8 cellular contexts compared by ENCODE assay signal in genomic region chr6:30744054-30744805, GRCh38. TPM values are rescaled to one million over a fixed set of nuclear protein-coding genes. Genes with fewer than 3 reads are reported as not detected.
DNase-seq lines count a peak whose midpoint lies in the region; ATAC-seq, FAIRE-seq and TF ChIP-seq lines count a peak whose summit lies in the region.

A gene with protein sequence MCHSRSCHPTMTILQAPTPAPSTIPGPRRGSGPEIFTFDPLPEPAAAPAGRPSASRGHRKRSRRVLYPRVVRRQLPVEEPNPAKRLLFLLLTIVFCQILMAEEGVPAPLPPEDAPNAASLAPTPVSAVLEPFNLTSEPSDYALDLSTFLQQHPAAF (minus strand): TSS chr6:30744547. CDS start chr6:30744518, 29 bp downstream.

- peak within 1 kb of the TSS; percentile 68 for H3K9ac ChIP-seq in neuronal stem cell (ENCODE audit: low read depth, low read length, poor library complexity)
- peak within 1 kb of the TSS; percentile 52 to 93 (median 79) for H3K9ac ChIP-seq in subcutaneous abdominal adipose tissue (ENCODE audit: low read length in 5 of 5)

- WGBS in neuronal stem cell (ENCODE audit: extremely low coverage in 2 of 2, insufficient read length in 2 of 2, insufficient replicate concordance in 1 of 2), 2 donors: no CpG with 5 or more reads among the region's 54 CpGs

- peak; percentile 84 for DNase-seq in GM03348 (ENCODE audit: low spot score)
- peak in 74 of 76 experiments; percentile 47 to 96 (median 78) for DNase-seq in HUDEP-2 (lab: John Stamatoyannopoulos, UW; ENCODE audit: unreplicated experiment in 76 of 76)
- DNase-seq in RWPE1 (ENCODE audit: low spot score): peak; percentile 84
- DNase-seq in activated gamma-delta T cell treated with anti-CD3 and anti-CD28 coated beads, Interleukin-2, amount 50 U/mL, for 16 hours (ENCODE audit: low read depth): peak; percentile 73
- peak; percentile 48 to 62 for DNase-seq in frontal cortex (ENCODE audit: low spot score in 2 of 2)
- peak; percentile 70 for DNase-seq in neuronal stem cell (ENCODE audit: low spot score)

- no peak within 1 kb of the TSS for H4K8ac ChIP-seq in neuronal stem cell (ENCODE audit: low read depth, low read length)

- ATAC-seq in HG03460 (IDR thresholded peaks at IDR 0.05; ENCODE audit: unreplicated experiment): no peak

- H3K9me3 ChIP-seq in neuronal stem cell (replicated peaks in 1 of 2; ENCODE audit: control insufficient read depth in 2 of 2, insufficient read depth in 1 of 2, low read depth in 1 of 2, low read length in 2 of 2) (no peaks in the 10 kb centered on the region), subcutaneous abdominal adipose tissue (ENCODE audit: control insufficient read depth in 5 of 5, low read length in 5 of 5) (no peaks in the 10 kb centered on the region)

- H3K18ac ChIP-seq in neuronal stem cell (ENCODE audit: low read length): peak within 1 kb of the TSS; percentile 82

- H3K4ac ChIP-seq in neuronal stem cell (ENCODE audit: low read length): no peak within 1 kb of the TSS

- no peak for FAIRE-seq in frontal cortex (lab: Jason Lieb, UNC)

- peak within 1 kb of the TSS; percentile 88 for H2AK5ac ChIP-seq in neuronal stem cell (ENCODE audit: low read depth, low read length)

- peaks cover 12 to 25% of the 10 kb centered on the region in 2 donors for H3K36me3 ChIP-seq in neuronal stem cell (replicated peaks in 1 of 2; ENCODE audit: control insufficient read depth in 2 of 2, insufficient read depth in 2 of 2, low read length in 2 of 2)
- H3K36me3 ChIP-seq in subcutaneous abdominal adipose tissue (ENCODE audit: control insufficient read depth in 5 of 5, insufficient read depth in 5 of 5, low read length in 5 of 5): peaks cover 0 to 20% (median 15%) of the 10 kb centered on the region in 5 donors

- peak within 1 kb of the TSS; percentile 100 for H3K23ac ChIP-seq in neuronal stem cell (ENCODE audit: low read depth, low read length, poor library complexity)

- H3K14ac ChIP-seq in neuronal stem cell (ENCODE audit: low read length): no peak within 1 kb of the TSS

- peak within 1 kb of the TSS; percentile 79 for H3K4me2 ChIP-seq in neuronal stem cell (ENCODE audit: insufficient read depth, low read length, poor library complexity, severe bottlenecking)

- TF ChIP-seq CTCF in RWPE1 (conservative IDR thresholded peaks at IDR 0.05; ENCODE audit: low read depth): peak; percentile 43

- peaks cover 4% of the 10 kb centered on the region for H3K79me1 ChIP-seq in neuronal stem cell (ENCODE audit: low read depth, low read length)

- H4K91ac ChIP-seq in neuronal stem cell (ENCODE audit: low read depth, low read length, poor library complexity): no peak within 1 kb of the TSS

- H2BK5ac ChIP-seq in neuronal stem cell (ENCODE audit: low read length): peak within 1 kb of the TSS; percentile 62

- H3K27ac ChIP-seq in RWPE1: peak within 1 kb of the TSS; percentile 94
- H3K27ac ChIP-seq in neuronal stem cell (replicated peaks; ENCODE audit: low read length): no peak within 1 kb of the TSS
- H3K27ac ChIP-seq in subcutaneous abdominal adipose tissue (ENCODE audit: low read depth, low read length): peak within 1 kb of the TSS; percentile 89

- POLR2A ChIA-PET in RWPE1 (lab: Yijun Ruan, JAX; ENCODE audit: low non-redundant PET): interaction anchor here (1.0 to 1.4 kb wide), 6 partner anchors 8 to 138 kb away, joined by 3 to 11 read pairs (median 6); no protein-coding TSS in a partner anchor

- H3K27me3 ChIP-seq in neuronal stem cell (ENCODE audit: control insufficient read depth in 3 of 3, insufficient read depth in 3 of 3, low read depth in 1 of 3, low read length in 3 of 3): peaks cover 0 to 13% (median 2%) of the 10 kb centered on the region in 3 experiments
- H3K27me3 ChIP-seq in subcutaneous abdominal adipose tissue (ENCODE audit: control insufficient read depth in 5 of 5, insufficient read depth in 4 of 5, low read length in 5 of 5): no peaks in the 10 kb centered on the region

- H2BK120ac ChIP-seq in neuronal stem cell (ENCODE audit: low read depth, low read length): no peak within 1 kb of the TSS

- peak within 1 kb of the TSS; percentile 81 for H2BK15ac ChIP-seq in neuronal stem cell (ENCODE audit: low read length)

- H3K4me1 ChIP-seq in neuronal stem cell (ENCODE audit: control insufficient read depth in 2 of 2, insufficient read depth in 1 of 2, low read depth in 1 of 2, low read length in 2 of 2) (peaks cover 10 to 15% of the 10 kb centered on the region in 2 donors), subcutaneous abdominal adipose tissue (ENCODE audit: control insufficient read depth in 5 of 5, insufficient read depth in 5 of 5, low read length in 5 of 5) (peaks cover 12 to 63% (median 41%) of the 10 kb centered on the region in 5 donors)

- H2AFZ ChIP-seq in neuronal stem cell (ENCODE audit: low read length): peak within 1 kb of the TSS; percentile 80

- no peak within 1 kb of the TSS for H2BK12ac ChIP-seq in neuronal stem cell (ENCODE audit: low read length)

- peak within 1 kb of the TSS; percentile 90 to 99 for H3K4me3 ChIP-seq in neuronal stem cell (ENCODE audit: low read length in 2 of 2)
- H3K4me3 ChIP-seq in subcutaneous abdominal adipose tissue (ENCODE audit: low read depth in 1 of 5, low read length in 5 of 5): peak within 1 kb of the TSS; percentile 83 to 94 (median 90)

- CTCF ChIA-PET in RWPE1 (lab: Yijun Ruan, JAX): interaction anchor here (0.7 to 1.2 kb wide), 6 partner anchors 8 to 134 kb away, joined by 3 to 5 read pairs (median 4); no protein-coding TSS in a partner anchor

RNA-seq across cellular contexts. Expression of the gene that starts here (rescaled TPM):
- 2.4 TPM for total RNA-seq in frontal cortex
- 11.0 TPM for polyA plus RNA-seq in neuronal stem cell (2013, experiment 1 of 2)
- polyA plus RNA-seq in neuronal stem cell (2013, experiment 2 of 2): 10.9 TPM
